ENCODE assay signal across 8 cellular contexts in the genomic region with DNA sequence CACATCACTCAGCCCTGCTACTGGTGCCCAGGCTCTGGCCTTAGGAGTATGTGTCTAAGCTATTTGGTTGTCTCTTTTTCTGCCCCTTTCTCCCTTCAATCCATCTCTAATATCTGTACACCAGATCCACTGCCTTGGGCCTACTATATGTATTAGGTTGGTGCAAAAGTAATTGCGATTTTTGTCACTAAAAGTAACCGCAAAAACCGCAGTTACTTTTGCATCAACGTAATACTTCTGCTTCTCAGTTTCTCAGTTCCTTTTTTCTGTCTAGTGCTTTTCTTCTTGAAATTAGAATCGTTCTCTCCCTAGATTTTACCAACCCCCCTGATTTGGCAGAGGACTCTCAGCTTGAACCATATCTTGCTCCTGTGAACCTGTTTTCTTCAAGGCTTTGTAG.
DNase-seq lines count a peak whose midpoint lies in the region; ATAC-seq and TF ChIP-seq lines count a peak whose summit lies in the region.

No MANE protein-coding gene starts in this region.

- no peak overlapping the region for H3K27ac ChIP-seq in lower lobe of right lung

- DNase-seq in NB4 (ENCODE audit: low read depth) (peak; percentile 91), lower lobe of right lung (no peak), islet precursor cell (no peak), AG08395 (ENCODE audit: low spot score) (no peak), NCI-H2227 treated with DMSO at 0.1 percent for 48 hours (lab: John Stamatoyannopoulos, UW) (no peak)
- no peak for DNase-seq in central memory CD4-positive, alpha-beta T cell

- TF ChIP-seq CTCF in NB4 (IDR thresholded peaks at IDR 0.05; ENCODE audit: low read depth, low read length) (no peak), lower lobe of right lung (IDR thresholded peaks at IDR 0.05) (no peak)

- H3K4me3 ChIP-seq in NB4 (ENCODE audit: low read depth, low read length) (no peak overlapping the region), lower lobe of right lung (no peak overlapping the region)

- intact Hi-C loops in lower lobe of right lung (cut with DNase I), result no loop called here

- no peaks in the 10 kb centered on the region for H3K9me3 ChIP-seq in lower lobe of right lung

- peaks cover 20% of the 10 kb centered on the region for H3K4me1 ChIP-seq in lower lobe of right lung

- H3K27me3 ChIP-seq in lower lobe of right lung (ENCODE audit: low read depth), result no peaks in the 10 kb centered on the region

- H3K36me3 ChIP-seq in lower lobe of right lung, result no peaks in the 10 kb centered on the region

- no peak for TF ChIP-seq POLR2A in NB4 (IDR thresholded peaks at IDR 0.05; ENCODE audit: extremely low read depth, insufficient read length)

- peak; percentile 34 for ATAC-seq in GM18867 (IDR thresholded peaks at IDR 0.05; ENCODE audit: unreplicated experiment)
- peak; percentile 40 for ATAC-seq in HG02642 (IDR thresholded peaks at IDR 0.05; ENCODE audit: poor library complexity, unreplicated experiment)
- ATAC-seq in lower lobe of right lung, result peak; percentile 40 to 50
